ENCODE assay signal across 8 cellular contexts in the genomic region with DNA sequence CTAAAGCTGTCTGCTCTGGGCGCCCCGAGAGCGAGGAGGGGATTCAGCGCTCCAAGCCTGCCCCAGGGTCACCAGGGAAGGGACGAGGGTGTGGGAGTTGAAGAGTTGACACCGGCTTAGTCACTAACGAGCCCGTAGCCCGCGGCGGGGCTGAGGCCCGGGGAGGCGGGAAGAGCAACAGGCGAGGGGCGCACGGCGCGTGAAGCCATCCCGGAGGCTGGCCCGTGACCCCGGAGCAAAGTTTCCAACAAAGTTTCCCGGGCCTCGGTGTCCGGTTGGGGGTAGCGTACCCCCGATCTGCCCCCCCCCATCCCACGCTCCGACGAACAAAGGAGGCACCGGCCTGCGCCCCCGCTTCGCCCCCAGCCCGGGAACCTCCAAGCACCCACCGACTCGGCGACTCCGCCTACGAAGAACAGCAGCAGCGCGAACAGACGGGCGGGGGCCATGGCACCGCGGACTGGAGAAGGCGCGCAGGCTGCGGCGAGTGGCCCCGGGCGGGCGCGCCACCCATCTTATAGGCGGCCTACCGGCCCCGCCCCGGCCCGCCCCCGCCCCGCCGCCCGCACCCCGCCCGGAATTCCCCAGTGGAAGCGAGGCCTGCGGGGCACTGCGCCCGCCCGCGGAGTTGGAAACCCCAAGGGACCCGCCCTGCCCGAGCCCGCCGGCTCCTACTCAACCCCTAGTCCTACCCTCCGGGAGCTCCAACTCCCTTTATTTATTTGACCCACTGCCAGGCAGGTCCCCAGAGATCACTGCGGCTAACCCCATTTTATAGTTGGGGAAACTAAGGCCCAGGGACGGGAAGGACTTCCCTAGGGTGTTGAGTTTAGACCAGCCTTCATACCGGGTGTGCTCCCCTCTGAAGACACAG. TPM values are rescaled to one million over a fixed set of nuclear protein-coding genes. Genes with fewer than 3 reads are reported as not detected.
DNase-seq lines count a peak whose midpoint lies in the region; ATAC-seq, FAIRE-seq and TF ChIP-seq lines count a peak whose summit lies in the region.

Gene SDC4 (minus strand): TSS at position 489 of the 874 bp plus-strand sequence. CDS start 40 bp downstream, at position 449.

- in situ Hi-C loops in HAP-1 (cut with MboI; ENCODE audit: low sequenced_read_pairs) (no loop called here), SK-MEL-5 (cut with HindIII; ENCODE audit: low pct_unique_long_range_greater_than_20kb, low sequenced_read_pairs) (no loop called here)

- H3K4me1 ChIP-seq in HAP-1 = peaks cover 23% of the 10 kb centered on the region
- H3K4me1 ChIP-seq in pancreas = peaks cover 6 to 19% (median 19%) of the 10 kb centered on the region in 3 donors
- H3K4me1 ChIP-seq in tibial nerve = peaks cover 0 to 54% (median 37%) of the 10 kb centered on the region in 4 donors

- TF ChIP-seq CTCF in AG04449 (IDR thresholded peaks at IDR 0.05; ENCODE audit: insufficient read depth, low read length, missing control alignments) (no peak), pancreas (IDR thresholded peaks at IDR 0.05) (no peak), tibial nerve (IDR thresholded peaks at IDR 0.05) (no peak)

- intact Hi-C loops in pancreas (cut with DNase I) = no loop called here

- TF ChIP-seq EP300 in tibial nerve (IDR thresholded peaks at IDR 0.05) = peak in 1 of 2 donors; percentile 98

- no peaks in the 10 kb centered on the region for H3K9me3 Mint-ChIP-seq in activated naive CD4-positive, alpha-beta T cell treated with anti-CD3 and anti-CD28 coated beads, Interleukin-2, amount 50 U/mL, for 24 hours

- no peaks in the 10 kb centered on the region for H3K36me3 Mint-ChIP-seq in activated naive CD4-positive, alpha-beta T cell treated with anti-CD3 and anti-CD28 coated beads, Interleukin-2, amount 50 U/mL, for 24 hours

- peak within 1 kb of the TSS; percentile 86 for H3K4me3 Mint-ChIP-seq in activated naive CD4-positive, alpha-beta T cell treated with anti-CD3 and anti-CD28 coated beads, Interleukin-2, amount 50 U/mL, for 24 hours

- no peak within 1 kb of the TSS for H3K27ac Mint-ChIP-seq in activated naive CD4-positive, alpha-beta T cell treated with anti-CD3 and anti-CD28 coated beads, Interleukin-2, amount 50 U/mL, for 24 hours

- peak; percentile 62 to 79 (median 66) for ATAC-seq in pancreas

- H3K4me3 ChIP-seq in AG04449 (ENCODE audit: low read depth, low read length) = peak within 1 kb of the TSS; percentile 84
- peak within 1 kb of the TSS; percentile 58 for H3K4me3 ChIP-seq in HAP-1
- H3K4me3 ChIP-seq in pancreas = peak within 1 kb of the TSS; percentile 45 to 92 (median 77)
- peak within 1 kb of the TSS; percentile 58 to 79 (median 70) for H3K4me3 ChIP-seq in tibial nerve

- peak; percentile 86 to 92 for TF ChIP-seq POLR2A in tibial nerve (IDR thresholded peaks at IDR 0.05)

- H3K27me3 Mint-ChIP-seq in activated naive CD4-positive, alpha-beta T cell treated with anti-CD3 and anti-CD28 coated beads, Interleukin-2, amount 50 U/mL, for 24 hours = peaks cover 4% of the 10 kb centered on the region

- H3K27ac ChIP-seq in pancreas = peak within 1 kb of the TSS; percentile 76 to 98 (median 92)
- H3K27ac ChIP-seq in tibial nerve = peak within 1 kb of the TSS; percentile 90 to 98 (median 94)

- H3K9me3 ChIP-seq in HAP-1 (no peaks in the 10 kb centered on the region), pancreas (no peaks in the 10 kb centered on the region), tibial nerve (no peaks in the 10 kb centered on the region)

- POLR2A ChIA-PET in AG04449 (lab: Yijun Ruan, JAX) = interaction anchor here (0.6 to 6.1 kb wide), 9 partner anchors 10 to 427 kb away, joined by 3 to 91 read pairs (median 3); partner anchors contain the start of gene SYS1

- H3K4me1 Mint-ChIP-seq in activated naive CD4-positive, alpha-beta T cell treated with anti-CD3 and anti-CD28 coated beads, Interleukin-2, amount 50 U/mL, for 24 hours = peaks cover 10% of the 10 kb centered on the region

- DNase-seq in AG04449 (ENCODE audit: low read depth, low spot score) (no peak), HAP-1 (ENCODE audit: low spot score in 2 of 2) (peak; percentile 35 to 77), SK-MEL-5 (ENCODE audit: low read depth, low spot score) (peak; percentile 43), glomerular endothelial cell (ENCODE audit: extremely low read depth, low read depth, low spot score) (no peak), pancreas (peak; percentile 68 to 91 (median 78)), tibial nerve (ENCODE audit: low spot score in 2 of 2) (peak in 1 of 2 donors; percentile 52), SKM-1 treated with dmso at 0.1 percent for 144 hours (lab: John Stamatoyannopoulos, UW; ENCODE audit: unreplicated experiment) (no peak)

- WGBS in pancreas, 2 donors = 1 to 2% methylated on average over 55 to 78 of the region's 78 CpGs
- WGBS in tibial nerve, 2 donors = 1 to 4% methylated on average over 21 to 48 of the region's 78 CpGs

- no peak for FAIRE-seq in pancreas (lab: Jason Lieb, UNC)

- H3K36me3 ChIP-seq in HAP-1 (replicated peaks) (no peaks in the 10 kb centered on the region), pancreas (no peaks in the 10 kb centered on the region), tibial nerve (no peaks in the 10 kb centered on the region)

- CTCF ChIA-PET in AG04449 (lab: Yijun Ruan, JAX) = interaction anchor here (0.6 to 5.9 kb wide), 10 partner anchors 7 to 588 kb away, joined by 3 to 60 read pairs (median 4); partner anchors contain the start of gene SYS1

- H3K27me3 ChIP-seq in HAP-1 (ENCODE audit: low read depth) = no peaks in the 10 kb centered on the region
- no peaks in the 10 kb centered on the region for H3K27me3 ChIP-seq in pancreas
- no peaks in the 10 kb centered on the region for H3K27me3 ChIP-seq in tibial nerve

RNA-seq across cellular contexts. Expression of gene SDC4, which starts in this region (rescaled TPM):
- 16.1 and 17.5 TPM in 2 replicates for total RNA-seq in SK-MEL-5 (2014; rRNA removed; shearing (Covaris generic))
- 31.9 and 33.9 TPM in 2 replicates for polyA plus RNA-seq in SK-MEL-5 (2015; cell fraction: cytosol; rRNA removed)
- 7.1 and 10.8 TPM in 2 replicates for polyA plus RNA-seq in SK-MEL-5 (2015; cell fraction: nucleus; rRNA removed)
- 59.4 and 64.3 TPM in 2 replicates for total RNA-seq in glomerular endothelial cell
- total RNA-seq in pancreas = 100 to 1,000 TPM in 2 of 6 donors, 10 to 100 TPM in 4; 50.9 to 208 (median 56.0) TPM
- polyA plus RNA-seq in pancreas = 10 to 100 TPM; 48.2 to 54.8 TPM
- total RNA-seq in tibial nerve = 10 to 100 TPM; 41.2 to 72.5 (median 63.4) TPM

Comparison
In these comparisons a context has a peak if more than half of its experiments do, and no peak if none do; other contexts are left out.
1. DNase-seq: peak in HAP-1 (2 of 2), SK-MEL-5 (single experiment) and pancreas (6 of 6); none in AG04449 (single experiment), glomerular endothelial cell (single experiment) and SKM-1 treated with dmso at 0.1 percent for 144 hours (single experiment).
2. Peak in every context shown above with its lines, with median percentiles within 50 percentile points of each other: H3K4me3 ChIP-seq.